Comparison of ENCODE assay signal across 10 cellular contexts in genomic region chr2:200377774-200378336, GRCh38.
DNase-seq lines count a peak whose midpoint lies in the region; ATAC-seq and TF ChIP-seq lines count a peak whose summit lies in the region.
"Had no signal": no experiment of that assay in that cellular context is flagged by ENCODE, and none has a peak within 500 bp of the region (broad histone marks: within the 10 kb centered on the region; RNA-seq: fewer than 3 reads in every experiment).

No MANE protein-coding gene starts in this region.

- H2AFZ ChIP-seq in GM23338: no peak overlapping the region

- no peaks in the 10 kb centered on the region for H3K9me3 ChIP-seq in SJSA1 (replicated peaks)
- H3K9me3 ChIP-seq in left ventricle myocardium inferior (replicated peaks): no peaks in the 10 kb centered on the region
- H3K9me3 ChIP-seq in sigmoid colon: no peaks in the 10 kb centered on the region

- peaks cover 70% of the 10 kb centered on the region for H3K4me1 ChIP-seq in GM23338 (ENCODE audit: insufficient read depth)
- H3K4me1 ChIP-seq in SJSA1 (replicated peaks): peaks cover 63% of the 10 kb centered on the region
- peaks cover 87% of the 10 kb centered on the region for H3K4me1 ChIP-seq in left ventricle myocardium inferior
- H3K4me1 ChIP-seq in sigmoid colon: peaks cover 0 to 75% (median 57%) of the 10 kb centered on the region in 4 donors

- TF ChIP-seq EP300 in sigmoid colon (IDR thresholded peaks at IDR 0.05): no peak

- H3K9me3 Mint-ChIP-seq in GM23338: no peaks in the 10 kb centered on the region
- H3K9me3 Mint-ChIP-seq in activated T-helper 17 cell treated with anti-CD3 and anti-CD28 coated beads, Interleukin-2, amount 50 U/mL, for 72 hours: no peaks in the 10 kb centered on the region
- H3K9me3 Mint-ChIP-seq: activated CD8-positive, alpha-beta T cell treated with anti-CD3 and anti-CD28 coated beads for 36 hours; dendritic cell treated with granulocyte-macrophage colony-stimulating factor and Interleukin-4, amounts not matched to agents 40 ng/mL and 50 ng/mL, for 4 days had no signal

- TF ChIP-seq CTCF in GM23338 (conservative IDR thresholded peaks at IDR 0.05; ENCODE audit: low read depth in 2 of 2) (no peak), left ventricle myocardium inferior (IDR thresholded peaks at IDR 0.05; ENCODE audit: borderline replicate concordance) (no peak), sigmoid colon (IDR thresholded peaks at IDR 0.05) (no peak)

- DNase-seq in GM23338 (ENCODE audit: low spot score) (no peak), SJSA1 (ENCODE audit: low read depth in 1 of 2, low spot score in 2 of 2) (no peak), left ventricle myocardium inferior (no peak), sigmoid colon (no peak)
- DNase-seq: activated CD8-positive, alpha-beta T cell treated with anti-CD3 and anti-CD28 coated beads for 36 hours had no signal

- intact Hi-C loops in left ventricle myocardium inferior (cut with micrococcal nuclease): no loop called here
- intact Hi-C loops in sigmoid colon (cut with DNase I): loop anchor here (5.0 kb wide), 1 partner anchor 71 kb away; the partner anchor contains the start of gene SPATS2L

- H3K27ac ChIP-seq in GM23338 (ENCODE audit: low read depth) (peak overlapping the region; percentile 61; the same call in 1 of the 2 replicates), SJSA1 (peak overlapping the region; percentile 65), left ventricle myocardium inferior (replicated peaks) (peak overlapping the region; percentile 64), sigmoid colon (peak overlapping the region; percentile 50 to 72 (median 62))

- H3K27me3 ChIP-seq in GM23338 (ENCODE audit: insufficient read depth) (no peaks in the 10 kb centered on the region), SJSA1 (replicated peaks) (no peaks in the 10 kb centered on the region), left ventricle myocardium inferior (ENCODE audit: low read depth) (no peaks in the 10 kb centered on the region), sigmoid colon (no peaks in the 10 kb centered on the region)

- ATAC-seq in GM23338: no peak
- no peak for ATAC-seq in activated T-helper 17 cell treated with anti-CD3 and anti-CD28 coated beads, Interleukin-2, amount 50 U/mL, for 72 hours (replicated peaks)
- ATAC-seq in HG03280 (IDR thresholded peaks at IDR 0.05; ENCODE audit: unreplicated experiment): no peak
- no peak for ATAC-seq in GM19351 (IDR thresholded peaks at IDR 0.05; ENCODE audit: unreplicated experiment)
- no peak for ATAC-seq in HG03521 (IDR thresholded peaks at IDR 0.05; ENCODE audit: unreplicated experiment)
- ATAC-seq: activated CD8-positive, alpha-beta T cell treated with anti-CD3 and anti-CD28 coated beads for 36 hours had no signal

- peaks cover 98% of the 10 kb centered on the region for H3K79me2 ChIP-seq in GM23338 (replicated peaks; ENCODE audit: insufficient read depth)

- H3K4me3 Mint-ChIP-seq in GM23338: peak overlapping the region; percentile 18; the same call in 1 of the 3 replicates
- no peak overlapping the region for H3K4me3 Mint-ChIP-seq in activated T-helper 17 cell treated with anti-CD3 and anti-CD28 coated beads, Interleukin-2, amount 50 U/mL, for 72 hours
- H3K4me3 Mint-ChIP-seq: activated CD8-positive, alpha-beta T cell treated with anti-CD3 and anti-CD28 coated beads for 36 hours; dendritic cell treated with granulocyte-macrophage colony-stimulating factor and Interleukin-4, amounts not matched to agents 40 ng/mL and 50 ng/mL, for 4 days had no signal

- whole genome bisulfite sequencing in sigmoid colon, 2 donors: 25 to 76% methylated on average over 4 of the region's 4 CpGs

- H3K27ac Mint-ChIP-seq in GM23338: peak overlapping the region; percentile 76; the same call in 1 of the 2 replicates
- H3K27ac Mint-ChIP-seq in activated T-helper 17 cell treated with anti-CD3 and anti-CD28 coated beads, Interleukin-2, amount 50 U/mL, for 72 hours: no peak overlapping the region
- H3K27ac Mint-ChIP-seq: activated CD8-positive, alpha-beta T cell treated with anti-CD3 and anti-CD28 coated beads for 36 hours; dendritic cell treated with granulocyte-macrophage colony-stimulating factor and Interleukin-4, amounts not matched to agents 40 ng/mL and 50 ng/mL, for 4 days had no signal

- H4K20me1 ChIP-seq in GM23338 (replicated peaks; ENCODE audit: insufficient read depth): no peaks in the 10 kb centered on the region

- H3K36me3 ChIP-seq in GM23338 (ENCODE audit: insufficient read depth) (no peaks in the 10 kb centered on the region; the same call in 1 of the 2 replicates), SJSA1 (peaks cover 10% of the 10 kb centered on the region; the same call in 1 of the 2 replicates), left ventricle myocardium inferior (no peaks in the 10 kb centered on the region), sigmoid colon (no peaks in the 10 kb centered on the region)

- H3F3A ChIP-seq in GM23338 (replicated peaks; ENCODE audit: low read depth): no peaks in the 10 kb centered on the region; the same call in 1 of the 2 replicates

- H3K36me3 Mint-ChIP-seq in GM23338 (ENCODE audit: low read depth): no peaks in the 10 kb centered on the region
- H3K36me3 Mint-ChIP-seq in activated T-helper 17 cell treated with anti-CD3 and anti-CD28 coated beads, Interleukin-2, amount 50 U/mL, for 72 hours (ENCODE audit: low read depth): no peaks in the 10 kb centered on the region

- TF ChIP-seq POLR2A in sigmoid colon (IDR thresholded peaks at IDR 0.05): peak in 1 of 2 donors; percentile 6

- peaks cover 84% of the 10 kb centered on the region for H3K4me1 Mint-ChIP-seq in GM23338
- H3K4me1 Mint-ChIP-seq in activated T-helper 17 cell treated with anti-CD3 and anti-CD28 coated beads, Interleukin-2, amount 50 U/mL, for 72 hours: peaks cover 29% of the 10 kb centered on the region

- no peaks in the 10 kb centered on the region for H3K9me2 ChIP-seq in GM23338 (ENCODE audit: insufficient read depth)

- no peaks in the 10 kb centered on the region for H3K27me3 Mint-ChIP-seq in GM23338 (ENCODE audit: insufficient read depth, low read depth, poor library complexity)
- H3K27me3 Mint-ChIP-seq in activated T-helper 17 cell treated with anti-CD3 and anti-CD28 coated beads, Interleukin-2, amount 50 U/mL, for 72 hours: no peaks in the 10 kb centered on the region
- H3K27me3 Mint-ChIP-seq: activated CD8-positive, alpha-beta T cell treated with anti-CD3 and anti-CD28 coated beads for 36 hours; dendritic cell treated with granulocyte-macrophage colony-stimulating factor and Interleukin-4, amounts not matched to agents 40 ng/mL and 50 ng/mL, for 4 days had no signal

- peak overlapping the region; percentile 70 for H3K4me2 ChIP-seq in GM23338

- no peak overlapping the region for H3K4me3 ChIP-seq in GM23338
- no peak overlapping the region for H3K4me3 ChIP-seq in SJSA1
- H3K4me3 ChIP-seq in left ventricle myocardium inferior: no peak overlapping the region
- H3K4me3 ChIP-seq in sigmoid colon: no peak overlapping the region

TF ChIP-seq in GM23338, 12 proteins besides CTCF, POLR2A, EP300 and RAD21 (continues in another document):
- no peak for TF ChIP-seq ZNF331 (CRISPR knock-in tag; IDR thresholded peaks at IDR 0.05; ENCODE audit: low read depth)
